In the genomic region with DNA sequence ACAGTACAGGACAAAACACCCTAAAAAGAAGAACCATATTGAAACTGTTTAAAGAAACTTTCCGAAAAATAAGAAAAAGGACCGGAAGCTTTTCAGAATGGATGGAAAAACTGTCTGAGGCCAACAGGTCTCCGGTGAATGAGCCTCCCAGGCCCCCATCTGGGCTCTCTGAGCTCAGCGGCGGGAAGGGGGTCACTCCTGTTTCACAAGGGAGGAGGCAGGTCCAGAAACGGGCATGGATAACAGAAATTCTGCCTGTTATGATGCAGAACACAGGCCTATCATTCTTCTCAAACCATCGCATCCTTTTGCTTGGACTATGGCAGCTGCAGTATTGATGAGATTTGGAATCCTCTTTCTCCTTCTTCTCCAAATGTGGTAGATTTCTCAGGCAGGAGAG, we compare ENCODE assay signal across 19 cellular contexts. TPM values are rescaled to one million over a fixed set of nuclear protein-coding genes. Genes with fewer than 3 reads are reported as not detected.
DNase-seq lines count a peak whose midpoint lies in the region; ATAC-seq and TF ChIP-seq lines count a peak whose summit lies in the region.
"Had no signal": no experiment of that assay in that cellular context is flagged by ENCODE, and none has a peak within 500 bp of the region (broad histone marks: within the 10 kb centered on the region; RNA-seq: fewer than 3 reads in every experiment).

No MANE protein-coding gene starts in this region.

- 93 to 98% methylated on average over 7 of the region's 7 CpGs for WGBS in endodermal cell (ENCODE audit: insufficient coverage in 1 of 2, insufficient read length in 1 of 2), 2 experiments
- 93 to 94% methylated on average over 7 of the region's 7 CpGs for WGBS in sigmoid colon, 2 donors

- no peak for TF ChIP-seq POLR2A in sigmoid colon (IDR thresholded peaks at IDR 0.05)

- ATAC-seq in HG02885 (IDR thresholded peaks at IDR 0.05; ENCODE audit: poor library complexity, unreplicated experiment): no peak

- no peak overlapping the region for H3K27ac Mint-ChIP-seq in endodermal cell
- H3K27ac Mint-ChIP-seq: CD4-positive, alpha-beta memory T cell had no signal

- intact Hi-C loops in sigmoid colon (cut with DNase I): no loop called here

- no peak overlapping the region for H3K4me3 ChIP-seq in endodermal cell (ENCODE audit: low read length)
- no peak overlapping the region for H3K4me3 ChIP-seq in sigmoid colon
- H3K4me3 ChIP-seq: BLaER1 had no signal

- H3K36me3 ChIP-seq in endodermal cell (ENCODE audit: control insufficient read depth, insufficient read depth, low read length) (no peaks in the 10 kb centered on the region), sigmoid colon (no peaks in the 10 kb centered on the region)
- H3K36me3 ChIP-seq: BLaER1 had no signal

- H3K4me1 ChIP-seq in endodermal cell (ENCODE audit: control insufficient read depth, insufficient read depth, low read length): no peaks in the 10 kb centered on the region
- no peaks in the 10 kb centered on the region for H3K4me1 ChIP-seq in sigmoid colon

- no peak overlapping the region for H3K4me3 Mint-ChIP-seq in endodermal cell
- H3K4me3 Mint-ChIP-seq: CD14-positive monocyte; CD4-positive, alpha-beta memory T cell had no signal

- H3K9me3 Mint-ChIP-seq in endodermal cell: no peaks in the 10 kb centered on the region

- H3K36me3 Mint-ChIP-seq in endodermal cell (ENCODE audit: low read depth): no peaks in the 10 kb centered on the region
- H3K36me3 Mint-ChIP-seq: CD14-positive monocyte; CD4-positive, alpha-beta memory T cell had no signal

- TF ChIP-seq CTCF in endodermal cell (conservative IDR thresholded peaks at IDR 0.05) (no peak), sigmoid colon (IDR thresholded peaks at IDR 0.05) (no peak)

- H3K27me3 ChIP-seq in endodermal cell (ENCODE audit: control insufficient read depth, insufficient read depth, low read length, poor library complexity, severe bottlenecking): no peaks in the 10 kb centered on the region
- peaks cover 0 to 4% (median 0%) of the 10 kb centered on the region in 3 donors for H3K27me3 ChIP-seq in sigmoid colon
- H3K27me3 ChIP-seq: BLaER1 had no signal

- TF ChIP-seq EP300 in sigmoid colon (IDR thresholded peaks at IDR 0.05): no peak

- H3K27ac ChIP-seq in endodermal cell (ENCODE audit: low read depth, low read length) (no peak overlapping the region), sigmoid colon (no peak overlapping the region)
- H3K27ac ChIP-seq: 22Rv1, BLaER1, HL-60 had no signal

- peaks cover 2% of the 10 kb centered on the region for H3K27me3 Mint-ChIP-seq in endodermal cell (ENCODE audit: insufficient read depth)

- no peak overlapping the region for H3K9ac ChIP-seq in endodermal cell (ENCODE audit: extremely low read depth, low read length, poor library complexity, severe bottlenecking)
- H3K9ac ChIP-seq: BLaER1 had no signal

- no peaks in the 10 kb centered on the region for H3K4me1 Mint-ChIP-seq in endodermal cell
- H3K4me1 Mint-ChIP-seq: CD4-positive, alpha-beta memory T cell had no signal

- DNase-seq in activated CD8-positive, alpha-beta memory T cell treated with anti-CD3 and anti-CD28 coated beads for 24 hours: peak; percentile 13
- DNase-seq in activated CD8-positive, alpha-beta memory T cell treated with anti-CD3 and anti-CD28 coated beads, Interleukin-2, amount 50 U/mL, for 4 hours: no peak
- DNase-seq in endodermal cell: peak; percentile 7
- peak; percentile 24 for DNase-seq in sigmoid colon
- no peak for DNase-seq in DMS153 (lab: John Stamatoyannopoulos, UW)
- DNase-seq in activated T-cell treated with anti-CD3 and anti-CD28 coated beads for 4 hours: no peak
- DNase-seq: CD4-positive, alpha-beta memory T cell; DMS79 treated with DMSO at 0.1 percent for 48 hours; GF-D8; GOT3; H7 had no signal

- H3K9me3 ChIP-seq in endodermal cell (ENCODE audit: control insufficient read depth, low read length) (no peaks in the 10 kb centered on the region), sigmoid colon (no peaks in the 10 kb centered on the region)
- H3K9me3 ChIP-seq: BLaER1 had no signal

RNA-seq across cellular contexts. Expression of a gene that starts 58.9 kb away (rescaled TPM):
- total RNA-seq in endodermal cell (1 to 10 TPM in 1 of 2 donors, under 1 TPM in 1; 0.99 to 1.6 TPM), sigmoid colon (not detected)
- 0.93 TPM for polyA plus RNA-seq in endodermal cell (2013, experiment 1 of 2)
- polyA plus RNA-seq in endodermal cell (2013, experiment 2 of 2): 0.41 TPM
- polyA plus RNA-seq in sigmoid colon: 1 to 10 TPM in 1 of 3 donors, under 1 TPM in 2; 0.46 to 1.8 (median 0.60) TPM
- total RNA-seq: A673; CD4-positive, alpha-beta memory T cell; HT1080 had no signal
- polyA plus RNA-seq: AG04450, CD14-positive monocyte had no signal

Comparison
In these comparisons a context has a peak if more than half of its experiments do, and no peak if none do; other contexts are left out.
1. DNase-seq: peak in activated CD8-positive, alpha-beta memory T cell treated with anti-CD3 and anti-CD28 coated beads for 24 hours (single experiment), endodermal cell (single experiment) and sigmoid colon (single experiment); none in activated CD8-positive, alpha-beta memory T cell treated with anti-CD3 and anti-CD28 coated beads, Interleukin-2, amount 50 U/mL, for 4 hours (single experiment), DMS153 (single experiment) and activated T-cell treated with anti-CD3 and anti-CD28 coated beads for 4 hours (single experiment).